Comparison of ENCODE assay signal across 22 cellular contexts in genomic region chr4:182822554-182822953, GRCh38.
DNase-seq lines count a peak whose midpoint lies in the region; ATAC-seq and TF ChIP-seq lines count a peak whose summit lies in the region.
"Had no signal": no experiment of that assay in that cellular context is flagged by ENCODE, and none has a peak within 500 bp of the region (broad histone marks: within the 10 kb centered on the region; RNA-seq: fewer than 3 reads in every experiment).

No MANE protein-coding gene starts in this region.

- H4K20me1 ChIP-seq in BLaER1, result no peaks in the 10 kb centered on the region

- H3K4me2 ChIP-seq in BLaER1, result 0 out of 2 replicates have a peak overlapping the region, but pooled peaks have one; percentile 82
- H3K4me2 ChIP-seq: A549, GM23338 had no signal

- H3K27me3 Mint-ChIP-seq in CD4-positive, alpha-beta T cell, result peaks cover 5% of the 10 kb centered on the region

- POLR2A ChIA-PET in RWPE1 (lab: Yijun Ruan, JAX; ENCODE audit: low non-redundant PET), result no interaction called here
- POLR2A ChIA-PET in CD4-positive, alpha-beta T cell (lab: Charles Lee), result no interaction called here

- CTCF ChIA-PET in RWPE1 (lab: Yijun Ruan, JAX), result no interaction called here
- CTCF ChIA-PET in CD4-positive, alpha-beta T cell (lab: Charles Lee), result interaction anchor here (0.6 kb wide), 1 partner anchor 17 kb away, joined by 3 read pairs; no protein-coding TSS in a partner anchor

- H3K4me1 ChIP-seq in BLaER1, result peaks cover 46% of the 10 kb centered on the region
- H3K4me1 ChIP-seq: A549, BE2C, Caco-2 had no signal

- H3K9ac ChIP-seq in BLaER1, result no peak overlapping the region

- ATAC-seq in CD4-positive, alpha-beta T cell (ENCODE audit: poor library complexity), result no peak
- ATAC-seq: A549; CD8-positive, alpha-beta T cell; GM12878; GM23338; HCT116 had no signal

- intact Hi-C loops in posterior vena cava (cut with DNase I), result no loop called here
- intact Hi-C loops in CD4-positive, alpha-beta T cell (cut with DNase I, micrococcal nuclease), result no loop called here

- no peaks in the 10 kb centered on the region for H3K27me3 ChIP-seq in BLaER1
- H3K27me3 ChIP-seq in CD4-positive, alpha-beta T cell (ENCODE audit: control insufficient read depth, insufficient read depth, low read length), result no peaks in the 10 kb centered on the region
- H3K27me3 ChIP-seq: BE2C had no signal

- H3K27ac Mint-ChIP-seq in CD4-positive, alpha-beta T cell, result no peak overlapping the region
- H3K27ac Mint-ChIP-seq: CD8-positive, alpha-beta T cell; GM23338; H9 had no signal

- H3K9me3 Mint-ChIP-seq in CD4-positive, alpha-beta T cell, result no peaks in the 10 kb centered on the region
- H3K9me3 Mint-ChIP-seq: CD8-positive, alpha-beta T cell; GM23338; H9 had no signal

- no peak overlapping the region for H3K4me3 Mint-ChIP-seq in CD4-positive, alpha-beta T cell
- H3K4me3 Mint-ChIP-seq: CD8-positive, alpha-beta T cell; GM23338; H9 had no signal

- DNase-seq in RWPE1 (ENCODE audit: low spot score) (no peak), mesenteric fat pad (ENCODE audit: low spot score) (peak; percentile 72), posterior vena cava (ENCODE audit: low spot score) (peak; percentile 58), DMS79 (lab: John Stamatoyannopoulos, UW) (no peak), cerebellar cortex (ENCODE audit: low spot score) (no peak)
- no peak for DNase-seq in CD4-positive, alpha-beta T cell
- DNase-seq: 8988T; ACHN; AML-193; BE2C; C1 segment of cervical spinal cord; Caco-2; CD8-positive, alpha-beta T cell; DMS153; EL; GDM1; H9 had no signal

- no peaks in the 10 kb centered on the region for H3K4me1 Mint-ChIP-seq in CD4-positive, alpha-beta T cell (ENCODE audit: low read depth)

- no peak for TF ChIP-seq CTCF in RWPE1 (conservative IDR thresholded peaks at IDR 0.05; ENCODE audit: low read depth)
- TF ChIP-seq CTCF in CD4-positive, alpha-beta T cell (IDR thresholded peaks at IDR 0.05), result no peak

- H3K4me3 ChIP-seq in BLaER1, result no peak overlapping the region
- H3K4me3 ChIP-seq: A549, GM12878, GM23338 had no signal

- peak overlapping the region; percentile 58; the same call in 1 of the 2 replicates for H3K27ac ChIP-seq in BLaER1
- peak overlapping the region; percentile 52 for H3K27ac ChIP-seq in RWPE1
- no peak overlapping the region for H3K27ac ChIP-seq in CD4-positive, alpha-beta T cell (ENCODE audit: low read depth, low read length)
- H3K27ac ChIP-seq: A549 had no signal

- no peaks in the 10 kb centered on the region for H3K36me3 Mint-ChIP-seq in CD4-positive, alpha-beta T cell (ENCODE audit: low read depth)
- H3K36me3 Mint-ChIP-seq: CD8-positive, alpha-beta T cell had no signal

- no peaks in the 10 kb centered on the region for H3K9me3 ChIP-seq in BLaER1
- no peaks in the 10 kb centered on the region for H3K9me3 ChIP-seq in CD4-positive, alpha-beta T cell (ENCODE audit: control insufficient read depth, low read length)
- H3K9me3 ChIP-seq: A549, BE2C, Caco-2 had no signal

- H3K36me3 ChIP-seq in BLaER1, result no peaks in the 10 kb centered on the region
- H3K36me3 ChIP-seq: BE2C had no signal

Comparison
In these comparisons a context has a peak if more than half of its experiments do, and no peak if none do; other contexts are left out.
1. DNase-seq: peak in mesenteric fat pad (single experiment) and posterior vena cava (single experiment); none in RWPE1 (single experiment), CD4-positive, alpha-beta T cell (0 of 10), DMS79 (single experiment) and cerebellar cortex (single experiment).